1 cellular context compared by ENCODE assay signal in genomic region chr6:27684264-27685211, GRCh38.
TF ChIP-seq lines count a peak whose summit lies in the region.

No MANE protein-coding gene starts in this region.

TF ChIP-seq in HepG2, 621 proteins besides CTCF, POLR2A, EP300 and RAD21 (continued from another document and continues in another):
- no peak for TF ChIP-seq ZNF646 (CRISPR knock-in tag; IDR thresholded peaks at IDR 0.05)
- no peak for TF ChIP-seq ZNF619 (CRISPR knock-in tag; IDR thresholded peaks at IDR 0.05)
- TF ChIP-seq ZNF20 (CRISPR knock-in tag; IDR thresholded peaks at IDR 0.05) = no peak
- no peak for TF ChIP-seq ZNF256 (CRISPR knock-in tag; conservative IDR thresholded peaks at IDR 0.05)
- TF ChIP-seq GFI1 (CRISPR knock-in tag; IDR thresholded peaks at IDR 0.05; ENCODE audit: borderline replicate concordance) = 0 out of 2 replicates have a peak, but pooled peaks have one; percentile 67
- TF ChIP-seq CBX1 (IDR thresholded peaks at IDR 0.05; ENCODE audit: low read depth) = no peak
- no peak for TF ChIP-seq TCF7L2 (IDR thresholded peaks at IDR 0.05; ENCODE audit: low read depth, low read length)
- TF ChIP-seq ZNF460 (CRISPR knock-in tag; IDR thresholded peaks at IDR 0.05; ENCODE audit: borderline replicate concordance) = peak; percentile 71; the same call in 1 of the 2 replicates
- TF ChIP-seq, protein P1, sequence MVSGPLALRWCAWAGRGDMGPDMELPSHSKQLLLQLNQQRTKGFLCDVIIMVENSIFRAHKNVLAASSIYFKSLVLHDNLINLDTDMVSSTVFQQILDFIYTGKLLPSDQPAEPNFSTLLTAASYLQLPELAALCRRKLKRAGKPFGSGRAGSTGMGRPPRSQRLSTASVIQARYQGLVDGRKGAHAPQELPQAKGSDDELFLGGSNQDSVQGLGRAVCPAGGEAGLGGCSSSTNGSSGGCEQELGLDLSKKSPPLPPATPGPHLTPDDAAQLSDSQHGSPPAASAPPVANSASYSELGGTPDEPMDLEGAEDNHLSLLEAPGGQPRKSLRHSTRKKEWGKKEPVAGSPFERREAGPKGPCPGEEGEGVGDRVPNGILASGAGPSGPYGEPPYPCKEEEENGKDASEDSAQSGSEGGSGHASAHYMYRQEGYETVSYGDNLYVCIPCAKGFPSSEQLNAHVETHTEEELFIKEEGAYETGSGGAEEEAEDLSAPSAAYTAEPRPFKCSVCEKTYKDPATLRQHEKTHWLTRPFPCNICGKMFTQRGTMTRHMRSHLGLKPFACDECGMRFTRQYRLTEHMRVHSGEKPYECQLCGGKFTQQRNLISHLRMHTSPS (CRISPR knock-in tag; IDR thresholded peaks at IDR 0.05; ENCODE audit: low read depth) = no peak
- TF ChIP-seq, protein P2, sequence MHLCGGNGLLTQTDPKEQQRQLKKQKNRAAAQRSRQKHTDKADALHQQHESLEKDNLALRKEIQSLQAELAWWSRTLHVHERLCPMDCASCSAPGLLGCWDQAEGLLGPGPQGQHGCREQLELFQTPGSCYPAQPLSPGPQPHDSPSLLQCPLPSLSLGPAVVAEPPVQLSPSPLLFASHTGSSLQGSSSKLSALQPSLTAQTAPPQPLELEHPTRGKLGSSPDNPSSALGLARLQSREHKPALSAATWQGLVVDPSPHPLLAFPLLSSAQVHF (CRISPR knock-in tag; IDR thresholded peaks at IDR 0.05) = no peak
- no peak for TF ChIP-seq ZNF430 (CRISPR knock-in tag; IDR thresholded peaks at IDR 0.05)
- TF ChIP-seq ZNF746 (CRISPR knock-in tag; IDR thresholded peaks at IDR 0.05) = no peak
- no peak for TF ChIP-seq CHCHD3 (CRISPR knock-in tag; IDR thresholded peaks at IDR 0.05)
- TF ChIP-seq, protein P3, sequence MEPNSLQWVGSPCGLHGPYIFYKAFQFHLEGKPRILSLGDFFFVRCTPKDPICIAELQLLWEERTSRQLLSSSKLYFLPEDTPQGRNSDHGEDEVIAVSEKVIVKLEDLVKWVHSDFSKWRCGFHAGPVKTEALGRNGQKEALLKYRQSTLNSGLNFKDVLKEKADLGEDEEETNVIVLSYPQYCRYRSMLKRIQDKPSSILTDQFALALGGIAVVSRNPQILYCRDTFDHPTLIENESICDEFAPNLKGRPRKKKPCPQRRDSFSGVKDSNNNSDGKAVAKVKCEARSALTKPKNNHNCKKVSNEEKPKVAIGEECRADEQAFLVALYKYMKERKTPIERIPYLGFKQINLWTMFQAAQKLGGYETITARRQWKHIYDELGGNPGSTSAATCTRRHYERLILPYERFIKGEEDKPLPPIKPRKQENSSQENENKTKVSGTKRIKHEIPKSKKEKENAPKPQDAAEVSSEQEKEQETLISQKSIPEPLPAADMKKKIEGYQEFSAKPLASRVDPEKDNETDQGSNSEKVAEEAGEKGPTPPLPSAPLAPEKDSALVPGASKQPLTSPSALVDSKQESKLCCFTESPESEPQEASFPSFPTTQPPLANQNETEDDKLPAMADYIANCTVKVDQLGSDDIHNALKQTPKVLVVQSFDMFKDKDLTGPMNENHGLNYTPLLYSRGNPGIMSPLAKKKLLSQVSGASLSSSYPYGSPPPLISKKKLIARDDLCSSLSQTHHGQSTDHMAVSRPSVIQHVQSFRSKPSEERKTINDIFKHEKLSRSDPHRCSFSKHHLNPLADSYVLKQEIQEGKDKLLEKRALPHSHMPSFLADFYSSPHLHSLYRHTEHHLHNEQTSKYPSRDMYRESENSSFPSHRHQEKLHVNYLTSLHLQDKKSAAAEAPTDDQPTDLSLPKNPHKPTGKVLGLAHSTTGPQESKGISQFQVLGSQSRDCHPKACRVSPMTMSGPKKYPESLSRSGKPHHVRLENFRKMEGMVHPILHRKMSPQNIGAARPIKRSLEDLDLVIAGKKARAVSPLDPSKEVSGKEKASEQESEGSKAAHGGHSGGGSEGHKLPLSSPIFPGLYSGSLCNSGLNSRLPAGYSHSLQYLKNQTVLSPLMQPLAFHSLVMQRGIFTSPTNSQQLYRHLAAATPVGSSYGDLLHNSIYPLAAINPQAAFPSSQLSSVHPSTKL (CRISPR knock-in tag; IDR thresholded peaks at IDR 0.05) = peak; percentile 92
- TF ChIP-seq ZNF101 (CRISPR knock-in tag; IDR thresholded peaks at IDR 0.05; ENCODE audit: borderline replicate concordance, low read depth) = no peak
- TF ChIP-seq ZBTB14 (CRISPR knock-in tag; IDR thresholded peaks at IDR 0.05) = no peak
- no peak for TF ChIP-seq FOSL1 (CRISPR knock-in tag; IDR thresholded peaks at IDR 0.05; ENCODE audit: borderline replicate concordance)
- TF ChIP-seq U2AF2 (IDR thresholded peaks at IDR 0.05; ENCODE audit: low read depth, low read length) = no peak
- TF ChIP-seq FOXJ3 (CRISPR knock-in tag; IDR thresholded peaks at IDR 0.05; ENCODE audit: borderline replicate concordance) = peak; percentile 87; the same call in 1 of the 2 replicates
- no peak for TF ChIP-seq U2AF1 (optimal IDR thresholded peaks at IDR 0.05; ENCODE audit: low read depth, low read length)
- TF ChIP-seq, protein P4, sequence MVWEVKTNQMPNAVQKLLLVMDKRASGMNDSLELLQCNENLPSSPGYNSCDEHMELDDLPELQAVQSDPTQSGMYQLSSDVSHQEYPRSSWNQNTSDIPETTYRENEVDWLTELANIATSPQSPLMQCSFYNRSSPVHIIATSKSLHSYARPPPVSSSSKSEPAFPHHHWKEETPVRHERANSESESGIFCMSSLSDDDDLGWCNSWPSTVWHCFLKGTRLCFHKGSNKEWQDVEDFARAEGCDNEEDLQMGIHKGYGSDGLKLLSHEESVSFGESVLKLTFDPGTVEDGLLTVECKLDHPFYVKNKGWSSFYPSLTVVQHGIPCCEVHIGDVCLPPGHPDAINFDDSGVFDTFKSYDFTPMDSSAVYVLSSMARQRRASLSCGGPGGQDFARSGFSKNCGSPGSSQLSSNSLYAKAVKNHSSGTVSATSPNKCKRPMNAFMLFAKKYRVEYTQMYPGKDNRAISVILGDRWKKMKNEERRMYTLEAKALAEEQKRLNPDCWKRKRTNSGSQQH (CRISPR knock-in tag; IDR thresholded peaks at IDR 0.05; ENCODE audit: low read depth) = no peak
- no peak for TF ChIP-seq YY1 (IDR thresholded peaks at IDR 0.05; ENCODE audit: insufficient read depth, insufficient replicate concordance, low read depth, low read length)
- TF ChIP-seq MAF1 (CRISPR knock-in tag; IDR thresholded peaks at IDR 0.05; ENCODE audit: borderline replicate concordance) = peak; percentile 95
- TF ChIP-seq MAFK (conservative IDR thresholded peaks at IDR 0.05 in 1 of 2, IDR thresholded peaks at IDR 0.05 in 1 of 2; ENCODE audit: low read length in 2 of 2) = no peak
- no peak for TF ChIP-seq RXRA (CRISPR knock-in tag; IDR thresholded peaks at IDR 0.05)
- TF ChIP-seq DBP (CRISPR knock-in tag; IDR thresholded peaks at IDR 0.05; ENCODE audit: not compliant biosample characterization) = no peak
- TF ChIP-seq KDM5A (IDR thresholded peaks at IDR 0.05; ENCODE audit: borderline replicate concordance, low read length) = no peak
- TF ChIP-seq ZNF260 (CRISPR knock-in tag; IDR thresholded peaks at IDR 0.05; ENCODE audit: borderline replicate concordance, low read depth) = no peak
- no peak for TF ChIP-seq TBP (CRISPR knock-in tag; IDR thresholded peaks at IDR 0.05)
- TF ChIP-seq, protein P5, sequence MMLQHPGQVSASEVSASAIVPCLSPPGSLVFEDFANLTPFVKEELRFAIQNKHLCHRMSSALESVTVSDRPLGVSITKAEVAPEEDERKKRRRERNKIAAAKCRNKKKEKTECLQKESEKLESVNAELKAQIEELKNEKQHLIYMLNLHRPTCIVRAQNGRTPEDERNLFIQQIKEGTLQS (CRISPR knock-in tag; IDR thresholded peaks at IDR 0.05) = no peak; the same call in 1 of the 2 replicates
- TF ChIP-seq ZNF136 (CRISPR knock-in tag; IDR thresholded peaks at IDR 0.05; ENCODE audit: low read depth) = peak; percentile 3; the same call in 1 of the 2 replicates
- TF ChIP-seq CENPT (CRISPR knock-in tag; IDR thresholded peaks at IDR 0.05; ENCODE audit: low read depth) = no peak
- TF ChIP-seq, protein P6, sequence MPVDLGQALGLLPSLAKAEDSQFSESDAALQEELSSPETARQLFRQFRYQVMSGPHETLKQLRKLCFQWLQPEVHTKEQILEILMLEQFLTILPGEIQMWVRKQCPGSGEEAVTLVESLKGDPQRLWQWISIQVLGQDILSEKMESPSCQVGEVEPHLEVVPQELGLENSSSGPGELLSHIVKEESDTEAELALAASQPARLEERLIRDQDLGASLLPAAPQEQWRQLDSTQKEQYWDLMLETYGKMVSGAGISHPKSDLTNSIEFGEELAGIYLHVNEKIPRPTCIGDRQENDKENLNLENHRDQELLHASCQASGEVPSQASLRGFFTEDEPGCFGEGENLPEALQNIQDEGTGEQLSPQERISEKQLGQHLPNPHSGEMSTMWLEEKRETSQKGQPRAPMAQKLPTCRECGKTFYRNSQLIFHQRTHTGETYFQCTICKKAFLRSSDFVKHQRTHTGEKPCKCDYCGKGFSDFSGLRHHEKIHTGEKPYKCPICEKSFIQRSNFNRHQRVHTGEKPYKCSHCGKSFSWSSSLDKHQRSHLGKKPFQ (CRISPR knock-in tag; IDR thresholded peaks at IDR 0.05; ENCODE audit: insufficient replicate concordance) = no peak
- TF ChIP-seq ZNF547 (CRISPR knock-in tag; IDR thresholded peaks at IDR 0.05) = 0 out of 2 replicates have a peak, but pooled peaks have one; percentile 12
- peak; percentile 44; the same call in 1 of the 2 replicates for TF ChIP-seq ISL2 (CRISPR knock-in tag; IDR thresholded peaks at IDR 0.05)
- TF ChIP-seq ZNF512B (CRISPR knock-in tag; IDR thresholded peaks at IDR 0.05; ENCODE audit: borderline replicate concordance) = no peak
- TF ChIP-seq ZNF569 (CRISPR knock-in tag; IDR thresholded peaks at IDR 0.05; ENCODE audit: borderline replicate concordance) = no peak
- no peak for TF ChIP-seq ZNF674 (CRISPR knock-in tag; IDR thresholded peaks at IDR 0.05; ENCODE audit: low read depth)
- TF ChIP-seq ZNF296 (CRISPR knock-in tag; conservative IDR thresholded peaks at IDR 0.05) = no peak
- TF ChIP-seq JUNB (CRISPR knock-in tag; IDR thresholded peaks at IDR 0.05; ENCODE audit: borderline replicate concordance) = no peak
